Comparison of ENCODE assay signal across 1 cellular context in the genomic region with DNA sequence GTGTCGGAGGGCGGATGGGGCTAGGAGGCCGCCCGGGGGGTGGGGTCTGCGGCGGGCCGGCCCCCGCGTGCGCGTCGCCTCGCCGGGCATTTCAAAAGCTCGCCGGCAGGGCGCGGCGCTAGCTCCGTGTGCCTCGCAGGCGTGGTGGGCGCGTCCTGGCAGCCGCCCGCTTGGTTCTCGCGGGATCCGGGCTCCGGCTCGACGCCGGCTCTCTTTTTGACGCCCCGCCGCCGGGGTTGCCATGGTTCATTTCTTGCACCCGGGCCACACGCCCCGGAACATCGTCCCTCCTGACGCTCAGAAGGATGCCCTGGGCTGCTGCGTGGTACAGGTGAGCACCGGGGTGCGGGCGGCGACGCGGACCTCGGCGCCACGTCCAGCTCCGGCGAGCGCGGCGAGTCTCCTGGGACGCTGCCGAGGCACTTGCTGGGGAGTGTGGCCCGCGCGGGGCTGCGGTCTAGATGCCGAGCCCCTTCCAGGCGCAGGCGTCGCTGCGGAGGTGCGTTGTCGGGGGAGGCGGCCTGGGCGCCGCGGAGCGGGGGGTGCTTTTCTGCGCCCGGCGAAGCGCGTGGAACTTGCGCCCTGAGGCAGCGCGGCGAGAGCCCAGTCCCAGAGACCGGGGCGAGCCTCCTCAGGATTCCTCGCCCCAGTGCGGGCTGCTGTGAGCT.
TF ChIP-seq lines count a peak whose summit lies in the region.

TSS of gene ZYG11A (plus strand) at position 118 of the 668 bp plus-strand sequence. CDS start at position 242, 124 bp downstream.

TF ChIP-seq in H1, 55 proteins besides CTCF, POLR2A, EP300 and RAD21:
- TF ChIP-seq SIX5 (IDR thresholded peaks at IDR 0.05; ENCODE audit: low read depth, low read length) (no peak), SP4 (IDR thresholded peaks at IDR 0.05; ENCODE audit: low read length) (no peak), ASH2L (IDR thresholded peaks at IDR 0.05; ENCODE audit: low read length) (peak; percentile 86), USF2 (IDR thresholded peaks at IDR 0.05; ENCODE audit: low read length) (no peak), CHD2 (IDR thresholded peaks at IDR 0.05; ENCODE audit: low read length) (peak; percentile 96), RNF2 (IDR thresholded peaks at IDR 0.05; ENCODE audit: borderline replicate concordance, low read depth, low read length, missing control alignments, poor library complexity, severe bottlenecking) (peak; percentile 18), SAP30 (IDR thresholded peaks at IDR 0.05; ENCODE audit: insufficient read depth, insufficient replicate concordance, low read length) (no peak), POLR2AphosphoS5 (IDR thresholded peaks at IDR 0.05; ENCODE audit: low read depth, low read length) (no peak), KDM4A (IDR thresholded peaks at IDR 0.05; ENCODE audit: low read depth, low read length, severe bottlenecking) (peak; percentile 96), NRF1 (IDR thresholded peaks at IDR 0.05; ENCODE audit: low read depth, low read length) (no peak), SRF (IDR thresholded peaks at IDR 0.05; ENCODE audit: low read depth, low read length) (no peak), SIN3A (conservative IDR thresholded peaks at IDR 0.05 in 1 of 2, IDR thresholded peaks at IDR 0.05 in 1 of 2; ENCODE audit: low read depth in 1 of 2, low read length in 2 of 2) (no peak), SP2 (IDR thresholded peaks at IDR 0.05; ENCODE audit: low read length) (no peak), BACH1 (IDR thresholded peaks at IDR 0.05; ENCODE audit: low read length) (no peak), TAF1 (IDR thresholded peaks at IDR 0.05; ENCODE audit: low read depth, low read length) (peak; percentile 19; the same call in 1 of the 2 replicates), JUN (IDR thresholded peaks at IDR 0.05; ENCODE audit: low read depth, low read length) (no peak), SUZ12 (IDR thresholded peaks at IDR 0.05; ENCODE audit: low read length) (no peak), EGR1 (IDR thresholded peaks at IDR 0.05; ENCODE audit: borderline replicate concordance, low read depth, low read length) (no peak), GABPA (IDR thresholded peaks at IDR 0.05; ENCODE audit: borderline replicate concordance, insufficient read depth, low read length) (no peak), SIRT6 (IDR thresholded peaks at IDR 0.05; ENCODE audit: low read length) (no peak), NANOG (IDR thresholded peaks at IDR 0.05; ENCODE audit: insufficient read depth, low read depth, low read length, poor library complexity, severe bottlenecking) (no peak), TBP (IDR thresholded peaks at IDR 0.05; ENCODE audit: low read depth, low read length) (no peak), RFX5 (IDR thresholded peaks at IDR 0.05; ENCODE audit: borderline replicate concordance, low read depth, low read length) (no peak), PHF8 (conservative IDR thresholded peaks at IDR 0.05; ENCODE audit: low read depth, low read length) (0 out of 2 replicates have a peak, but pooled peaks have one; percentile 32), YY1 (IDR thresholded peaks at IDR 0.05; ENCODE audit: low read depth, low read length) (no peak), ZNF274 (IDR thresholded peaks at IDR 0.05; ENCODE audit: borderline replicate concordance, extremely low read depth, low read length) (no peak), CBX5 (IDR thresholded peaks at IDR 0.05; ENCODE audit: low read depth, low read length) (no peak), BRCA1 (IDR thresholded peaks at IDR 0.05; ENCODE audit: low read depth, low read length) (peak; percentile 81), MAFK (IDR thresholded peaks at IDR 0.05; ENCODE audit: low read depth, low read length) (no peak), FOSL1 (IDR thresholded peaks at IDR 0.05; ENCODE audit: insufficient read depth, low read depth, low read length) (no peak), KDM1A (IDR thresholded peaks at IDR 0.05; ENCODE audit: borderline replicate concordance, low read length) (0 out of 2 replicates have a peak, but pooled peaks have one; percentile 11), CREB1 (IDR thresholded peaks at IDR 0.05) (peak; percentile 25), TCF12 (IDR thresholded peaks at IDR 0.05; ENCODE audit: low read depth, low read length) (no peak), E2F6 (IDR thresholded peaks at IDR 0.05) (peak; percentile 96), JUND (IDR thresholded peaks at IDR 0.05; ENCODE audit: low read length) (no peak), RBBP5 (IDR thresholded peaks at IDR 0.05; ENCODE audit: borderline replicate concordance, low read depth, low read length) (peak; percentile 73; the same call in 1 of the 2 replicates), EZH2 (IDR thresholded peaks at IDR 0.05; ENCODE audit: low read depth, low read length, severe bottlenecking) (peak; percentile 68), KDM5A (IDR thresholded peaks at IDR 0.05; ENCODE audit: low read length) (no peak), HDAC6 (IDR thresholded peaks at IDR 0.05; ENCODE audit: low read depth, low read length) (no peak)
- TF ChIP-seq, protein P1, sequence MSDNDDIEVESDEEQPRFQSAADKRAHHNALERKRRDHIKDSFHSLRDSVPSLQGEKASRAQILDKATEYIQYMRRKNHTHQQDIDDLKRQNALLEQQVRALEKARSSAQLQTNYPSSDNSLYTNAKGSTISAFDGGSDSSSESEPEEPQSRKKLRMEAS (IDR thresholded peaks at IDR 0.05) = peak; percentile 97
- TF ChIP-seq, protein P2, sequence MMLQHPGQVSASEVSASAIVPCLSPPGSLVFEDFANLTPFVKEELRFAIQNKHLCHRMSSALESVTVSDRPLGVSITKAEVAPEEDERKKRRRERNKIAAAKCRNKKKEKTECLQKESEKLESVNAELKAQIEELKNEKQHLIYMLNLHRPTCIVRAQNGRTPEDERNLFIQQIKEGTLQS (IDR thresholded peaks at IDR 0.05; ENCODE audit: insufficient read depth, low read depth, low read length) = no peak
- TF ChIP-seq, protein P3, sequence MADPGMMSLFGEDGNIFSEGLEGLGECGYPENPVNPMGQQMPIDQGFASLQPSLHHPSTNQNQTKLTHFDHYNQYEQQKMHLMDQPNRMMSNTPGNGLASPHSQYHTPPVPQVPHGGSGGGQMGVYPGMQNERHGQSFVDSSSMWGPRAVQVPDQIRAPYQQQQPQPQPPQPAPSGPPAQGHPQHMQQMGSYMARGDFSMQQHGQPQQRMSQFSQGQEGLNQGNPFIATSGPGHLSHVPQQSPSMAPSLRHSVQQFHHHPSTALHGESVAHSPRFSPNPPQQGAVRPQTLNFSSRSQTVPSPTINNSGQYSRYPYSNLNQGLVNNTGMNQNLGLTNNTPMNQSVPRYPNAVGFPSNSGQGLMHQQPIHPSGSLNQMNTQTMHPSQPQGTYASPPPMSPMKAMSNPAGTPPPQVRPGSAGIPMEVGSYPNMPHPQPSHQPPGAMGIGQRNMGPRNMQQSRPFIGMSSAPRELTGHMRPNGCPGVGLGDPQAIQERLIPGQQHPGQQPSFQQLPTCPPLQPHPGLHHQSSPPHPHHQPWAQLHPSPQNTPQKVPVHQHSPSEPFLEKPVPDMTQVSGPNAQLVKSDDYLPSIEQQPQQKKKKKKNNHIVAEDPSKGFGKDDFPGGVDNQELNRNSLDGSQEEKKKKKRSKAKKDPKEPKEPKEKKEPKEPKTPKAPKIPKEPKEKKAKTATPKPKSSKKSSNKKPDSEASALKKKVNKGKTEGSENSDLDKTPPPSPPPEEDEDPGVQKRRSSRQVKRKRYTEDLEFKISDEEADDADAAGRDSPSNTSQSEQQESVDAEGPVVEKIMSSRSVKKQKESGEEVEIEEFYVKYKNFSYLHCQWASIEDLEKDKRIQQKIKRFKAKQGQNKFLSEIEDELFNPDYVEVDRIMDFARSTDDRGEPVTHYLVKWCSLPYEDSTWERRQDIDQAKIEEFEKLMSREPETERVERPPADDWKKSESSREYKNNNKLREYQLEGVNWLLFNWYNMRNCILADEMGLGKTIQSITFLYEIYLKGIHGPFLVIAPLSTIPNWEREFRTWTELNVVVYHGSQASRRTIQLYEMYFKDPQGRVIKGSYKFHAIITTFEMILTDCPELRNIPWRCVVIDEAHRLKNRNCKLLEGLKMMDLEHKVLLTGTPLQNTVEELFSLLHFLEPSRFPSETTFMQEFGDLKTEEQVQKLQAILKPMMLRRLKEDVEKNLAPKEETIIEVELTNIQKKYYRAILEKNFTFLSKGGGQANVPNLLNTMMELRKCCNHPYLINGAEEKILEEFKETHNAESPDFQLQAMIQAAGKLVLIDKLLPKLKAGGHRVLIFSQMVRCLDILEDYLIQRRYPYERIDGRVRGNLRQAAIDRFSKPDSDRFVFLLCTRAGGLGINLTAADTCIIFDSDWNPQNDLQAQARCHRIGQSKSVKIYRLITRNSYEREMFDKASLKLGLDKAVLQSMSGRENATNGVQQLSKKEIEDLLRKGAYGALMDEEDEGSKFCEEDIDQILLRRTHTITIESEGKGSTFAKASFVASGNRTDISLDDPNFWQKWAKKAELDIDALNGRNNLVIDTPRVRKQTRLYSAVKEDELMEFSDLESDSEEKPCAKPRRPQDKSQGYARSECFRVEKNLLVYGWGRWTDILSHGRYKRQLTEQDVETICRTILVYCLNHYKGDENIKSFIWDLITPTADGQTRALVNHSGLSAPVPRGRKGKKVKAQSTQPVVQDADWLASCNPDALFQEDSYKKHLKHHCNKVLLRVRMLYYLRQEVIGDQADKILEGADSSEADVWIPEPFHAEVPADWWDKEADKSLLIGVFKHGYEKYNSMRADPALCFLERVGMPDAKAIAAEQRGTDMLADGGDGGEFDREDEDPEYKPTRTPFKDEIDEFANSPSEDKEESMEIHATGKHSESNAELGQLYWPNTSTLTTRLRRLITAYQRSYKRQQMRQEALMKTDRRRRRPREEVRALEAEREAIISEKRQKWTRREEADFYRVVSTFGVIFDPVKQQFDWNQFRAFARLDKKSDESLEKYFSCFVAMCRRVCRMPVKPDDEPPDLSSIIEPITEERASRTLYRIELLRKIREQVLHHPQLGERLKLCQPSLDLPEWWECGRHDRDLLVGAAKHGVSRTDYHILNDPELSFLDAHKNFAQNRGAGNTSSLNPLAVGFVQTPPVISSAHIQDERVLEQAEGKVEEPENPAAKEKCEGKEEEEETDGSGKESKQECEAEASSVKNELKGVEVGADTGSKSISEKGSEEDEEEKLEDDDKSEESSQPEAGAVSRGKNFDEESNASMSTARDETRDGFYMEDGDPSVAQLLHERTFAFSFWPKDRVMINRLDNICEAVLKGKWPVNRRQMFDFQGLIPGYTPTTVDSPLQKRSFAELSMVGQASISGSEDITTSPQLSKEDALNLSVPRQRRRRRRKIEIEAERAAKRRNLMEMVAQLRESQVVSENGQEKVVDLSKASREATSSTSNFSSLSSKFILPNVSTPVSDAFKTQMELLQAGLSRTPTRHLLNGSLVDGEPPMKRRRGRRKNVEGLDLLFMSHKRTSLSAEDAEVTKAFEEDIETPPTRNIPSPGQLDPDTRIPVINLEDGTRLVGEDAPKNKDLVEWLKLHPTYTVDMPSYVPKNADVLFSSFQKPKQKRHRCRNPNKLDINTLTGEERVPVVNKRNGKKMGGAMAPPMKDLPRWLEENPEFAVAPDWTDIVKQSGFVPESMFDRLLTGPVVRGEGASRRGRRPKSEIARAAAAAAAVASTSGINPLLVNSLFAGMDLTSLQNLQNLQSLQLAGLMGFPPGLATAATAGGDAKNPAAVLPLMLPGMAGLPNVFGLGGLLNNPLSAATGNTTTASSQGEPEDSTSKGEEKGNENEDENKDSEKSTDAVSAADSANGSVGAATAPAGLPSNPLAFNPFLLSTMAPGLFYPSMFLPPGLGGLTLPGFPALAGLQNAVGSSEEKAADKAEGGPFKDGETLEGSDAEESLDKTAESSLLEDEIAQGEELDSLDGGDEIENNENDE (IDR thresholded peaks at IDR 0.05; ENCODE audit: insufficient replicate concordance, low read length) = no peak
TF ChIP-seq in H1: peak in this region for 13.
